8 cellular contexts compared by ENCODE assay signal in genomic region chr4:110516106-110516922, GRCh38. TPM values are rescaled to one million over a fixed set of nuclear protein-coding genes. Genes with fewer than 3 reads are reported as not detected.
DNase-seq lines count a peak whose midpoint lies in the region; ATAC-seq and TF ChIP-seq lines count a peak whose summit lies in the region.

No MANE protein-coding gene starts in this region.

- no CpG with 5 or more reads among the region's 8 CpGs for WGBS in mesendoderm (ENCODE audit: extremely low coverage, insufficient coverage, low lambda C conversion rate)

- no peak overlapping the region for H2BK15ac ChIP-seq in mesendoderm (replicated peaks; ENCODE audit: low read depth)

- DNase-seq in AG04450 (ENCODE audit: low read depth, low spot score) = no peak
- peak; percentile 30 for DNase-seq in NCI-H510A (lab: John Stamatoyannopoulos, UW)
- DNase-seq in activated CD4-positive, alpha-beta T cell treated with anti-CD3 and anti-CD28 coated beads, Interleukin-2, amount 50 U/mL, for 48 hours = peak; percentile 71 to 77
- peak; percentile 63 for DNase-seq in effector CD4-positive, alpha-beta T cell
- peak; percentile 89 for DNase-seq in mesendoderm
- DNase-seq in stimulated activated CD8-positive, alpha-beta memory T cell treated with anti-CD3 and anti-CD28 coated beads, Interleukin-15, amount 100 ng/mL, for 4 hours (ENCODE audit: low read depth in 2 of 2) = peak; percentile 21 to 46

- H3K9me3 ChIP-seq in AG04450 (ENCODE audit: control insufficient read depth, insufficient read depth, low read length) = no peaks in the 10 kb centered on the region

- H3K4me3 ChIP-seq in AG04450 (ENCODE audit: low read depth, low read length) = peak overlapping the region; percentile 46
- no peak overlapping the region for H3K4me3 ChIP-seq in mesendoderm (ENCODE audit: low read length)

- H3K4ac ChIP-seq in mesendoderm (ENCODE audit: low read depth, low read length) = no peak overlapping the region

- POLR2A ChIA-PET in AG04450 (lab: Yijun Ruan, JAX) = no interaction called here

- H2BK120ac ChIP-seq in mesendoderm (ENCODE audit: low read depth, low read length) = no peak overlapping the region

- H3K18ac ChIP-seq in mesendoderm (ENCODE audit: low read length) = no peak overlapping the region

- H2AK5ac ChIP-seq in mesendoderm (ENCODE audit: low read length) = no peak overlapping the region

- H3K4me1 ChIP-seq in mesendoderm (ENCODE audit: control insufficient read depth, low read depth, low read length) = no peaks in the 10 kb centered on the region

- H3K79me2 ChIP-seq in mesendoderm (ENCODE audit: control insufficient read depth, insufficient read depth, low read length) = no peaks in the 10 kb centered on the region

- H3K27ac ChIP-seq in AG04450 (ENCODE audit: low read depth, low read length) = no peak overlapping the region
- no peak overlapping the region for H3K27ac ChIP-seq in mesendoderm (ENCODE audit: low read depth, low read length)

- H3K36me3 ChIP-seq in mesendoderm (ENCODE audit: control insufficient read depth, insufficient read depth, low read length) = no peaks in the 10 kb centered on the region

- H3K56ac ChIP-seq in mesendoderm (ENCODE audit: low read length) = no peak overlapping the region

- no peak overlapping the region for H4K5ac ChIP-seq in mesendoderm (ENCODE audit: low read length)

- CTCF ChIA-PET in AG04450 (lab: Charles Lee) = interaction anchor here (0.6 to 14.6 kb wide), 26 partner anchors 8 to 539 kb away, joined by 3 to 818 read pairs (median 4); no protein-coding TSS in a partner anchor

- no peaks in the 10 kb centered on the region for H3K79me1 ChIP-seq in mesendoderm (ENCODE audit: low read length)

- no peak overlapping the region for H4K8ac ChIP-seq in mesendoderm (ENCODE audit: low read depth, low read length)

- H3K27me3 ChIP-seq in AG04450 (ENCODE audit: control insufficient read depth, insufficient read depth, low read length) (no peaks in the 10 kb centered on the region), mesendoderm (ENCODE audit: insufficient read depth, low read length, poor library complexity) (no peaks in the 10 kb centered on the region)

- TF ChIP-seq CTCF in AG04450 (IDR thresholded peaks at IDR 0.05; ENCODE audit: low read depth, low read length) = peak; percentile 86

- ATAC-seq in GM18858 (IDR thresholded peaks at IDR 0.05; ENCODE audit: unreplicated experiment) (peak; percentile 87), HG03095 (IDR thresholded peaks at IDR 0.05; ENCODE audit: unreplicated experiment) (peak; percentile 77)

- H2BK5ac ChIP-seq in mesendoderm (ENCODE audit: low read length) = no peak overlapping the region

- H3K4me2 ChIP-seq in mesendoderm (ENCODE audit: low read length) = no peak overlapping the region

- no peak overlapping the region for H3K9ac ChIP-seq in mesendoderm (ENCODE audit: low read length)

- H3K23ac ChIP-seq in mesendoderm (ENCODE audit: low read length) = no peak overlapping the region

RNA-seq across cellular contexts. Expression of gene ENPEP, which starts 40.4 kb away (rescaled TPM):
- 0.14 and 0.33 TPM in 2 replicates for polyA plus RNA-seq in AG04450 (2011; rRNA removed)
- polyA minus RNA-seq in AG04450 (2011; rRNA and poly(A)+ RNA removed) = 0.05 and 0.09 TPM in 2 replicates
- polyA plus RNA-seq in mesendoderm (2013, experiment 1 of 2) = 5.7 TPM
- polyA plus RNA-seq in mesendoderm (2013, experiment 2 of 2) = 5.0 TPM
